1 cellular context compared by ENCODE assay signal in genomic region chr15:64912926-64913325, GRCh38.
TF ChIP-seq lines count a peak whose summit lies in the region.

No MANE protein-coding gene starts in this region.

TF ChIP-seq in H1, 55 proteins besides CTCF, POLR2A, EP300 and RAD21:
- TF ChIP-seq HDAC2 (IDR thresholded peaks at IDR 0.05; ENCODE audit: borderline replicate concordance in 1 of 2, low read depth in 2 of 2, low read length in 2 of 2) = no peak
- no peak for TF ChIP-seq SP1 (IDR thresholded peaks at IDR 0.05; ENCODE audit: low read depth, low read length)
- TF ChIP-seq POU5F1 (IDR thresholded peaks at IDR 0.05; ENCODE audit: low read depth, low read length) = no peak
- no peak for TF ChIP-seq KDM4A (IDR thresholded peaks at IDR 0.05; ENCODE audit: low read depth, low read length, severe bottlenecking)
- no peak for TF ChIP-seq KDM5A (IDR thresholded peaks at IDR 0.05; ENCODE audit: low read length)
- TF ChIP-seq RNF2 (IDR thresholded peaks at IDR 0.05; ENCODE audit: borderline replicate concordance, low read depth, low read length, missing control alignments, poor library complexity, severe bottlenecking) = no peak
- no peak for TF ChIP-seq SP2 (IDR thresholded peaks at IDR 0.05; ENCODE audit: low read length)
- TF ChIP-seq RXRA (IDR thresholded peaks at IDR 0.05; ENCODE audit: insufficient read depth, low read depth, low read length) = no peak
- TF ChIP-seq SIX5 (IDR thresholded peaks at IDR 0.05; ENCODE audit: low read depth, low read length) = no peak
- TF ChIP-seq HDAC6 (IDR thresholded peaks at IDR 0.05; ENCODE audit: low read depth, low read length) = no peak
- no peak for TF ChIP-seq E2F6 (IDR thresholded peaks at IDR 0.05)
- no peak for TF ChIP-seq GTF2F1 (IDR thresholded peaks at IDR 0.05; ENCODE audit: borderline replicate concordance, low read depth, low read length)
- no peak for TF ChIP-seq JUND (IDR thresholded peaks at IDR 0.05; ENCODE audit: low read length)
TF ChIP-seq in H1: peak in this region for 0.
